In genomic region chr14:28488658-28489057, GRCh38 we compare ENCODE assay signal across 34 cellular contexts.
"Had no signal": no experiment of that assay in that cellular context is flagged by ENCODE, and none has a peak within 500 bp of the region (broad histone marks: within the 10 kb centered on the region; RNA-seq: fewer than 3 reads in every experiment).

No MANE protein-coding gene starts in this region.

- H3K4me1 ChIP-seq: ascending aorta had no signal

- H3K36me3 Mint-ChIP-seq: activated CD8-positive, alpha-beta memory T cell treated with anti-CD3 and anti-CD28 coated beads, Interleukin-2, amount 10 ng/mL, durations not matched to agents 7 days and 5 days; activated naive CD4-positive, alpha-beta T cell treated with anti-CD3 and anti-CD28 coated beads, Interleukin-2, amount 10 ng/mL, durations not matched to agents 7 days and 5 days; activated naive CD8-positive, alpha-beta T cell had no signal

- H2AFZ ChIP-seq: PC-9 had no signal

- H3K27ac ChIP-seq: ascending aorta, PC-9, SJCRH30, SK-N-MC, WERI-Rb-1 had no signal

- DNase-seq: activated CD4-positive, alpha-beta memory T cell treated with anti-CD3 and anti-CD28 coated beads, Interleukin-2, amount 10 ng/mL, durations not matched to agents 7 days and 5 days; activated CD4-positive, alpha-beta T cell treated with anti-CD3 and anti-CD28 coated beads for 1 hour; activated CD4-positive, alpha-beta T cell treated with anti-CD3 and anti-CD28 coated beads for 48 hours; activated CD4-positive, CD25-positive, alpha-beta regulatory T cell; activated CD8-positive, alpha-beta memory T cell treated with anti-CD3 and anti-CD28 coated beads for 24 hours; activated CD8-positive, alpha-beta memory T cell treated with anti-CD3 and anti-CD28 coated beads, Interleukin-2, amount 10 ng/mL, durations not matched to agents 7 days and 5 days; activated CD8-positive, alpha-beta memory T cell treated with anti-CD3 and anti-CD28 coated beads, Interleukin-2, amount 50 U/mL, for 48 hours; activated effector memory CD4-positive, alpha-beta T cell treated with Interleukin-2 at 50 U/mL for 16 hours; activated naive CD4-positive, alpha-beta T cell treated with anti-CD3 and anti-CD28 coated beads, Interleukin-2, amount 10 ng/mL, durations not matched to agents 7 days and 5 days; activated T-cell treated with anti-CD3 and anti-CD28 coated beads, Interleukin-2, amount 50 U/mL, for 48 hours; amygdala; caudate nucleus; cerebellar nuclear complex; Kasumi-1; KG1; NCI-H1105; NCI-H1436; NCI-H1694; NCI-H1930; NCI-H2081 treated with DMSO at 0.1 percent for 48 hours; NCI-H2171; NCI-H510A; NCI-H526; NCI-H748 treated with DMSO at 0.1 percent for 48 hours; NK-92 treated with Interleukin-12 subunit alpha and Interleukin-12 subunit beta, amount 100 ng/mL, for 24 hours; PC-9; SHP77; SJCRH30; T1000; WERI-Rb-1 had no signal

- H3K27me3 ChIP-seq: ascending aorta, SJCRH30 had no signal

- H3K36me3 ChIP-seq: ascending aorta, SJCRH30, WERI-Rb-1 had no signal

- FAIRE-seq: RCC 7860 had no signal

- H3K4me3 Mint-ChIP-seq: activated CD4-positive, alpha-beta memory T cell treated with anti-CD3 and anti-CD28 coated beads, Interleukin-2, amount 10 ng/mL, durations not matched to agents 7 days and 5 days; activated CD8-positive, alpha-beta memory T cell treated with anti-CD3 and anti-CD28 coated beads, Interleukin-2, amount 10 ng/mL, durations not matched to agents 7 days and 5 days; activated naive CD4-positive, alpha-beta T cell treated with anti-CD3 and anti-CD28 coated beads, Interleukin-2, amount 10 ng/mL, durations not matched to agents 7 days and 5 days; activated naive CD8-positive, alpha-beta T cell had no signal

- H3K4me3 ChIP-seq: ascending aorta, PC-9, SJCRH30, SK-N-MC had no signal

- H3K27ac Mint-ChIP-seq: activated CD4-positive, alpha-beta memory T cell treated with anti-CD3 and anti-CD28 coated beads, Interleukin-2, amount 10 ng/mL, durations not matched to agents 7 days and 5 days; activated CD8-positive, alpha-beta memory T cell treated with anti-CD3 and anti-CD28 coated beads, Interleukin-2, amount 10 ng/mL, durations not matched to agents 7 days and 5 days; activated naive CD4-positive, alpha-beta T cell treated with anti-CD3 and anti-CD28 coated beads, Interleukin-2, amount 10 ng/mL, durations not matched to agents 7 days and 5 days; activated naive CD8-positive, alpha-beta T cell had no signal

- H3K4me1 Mint-ChIP-seq: activated CD4-positive, alpha-beta memory T cell treated with anti-CD3 and anti-CD28 coated beads, Interleukin-2, amount 10 ng/mL, durations not matched to agents 7 days and 5 days; activated CD8-positive, alpha-beta memory T cell treated with anti-CD3 and anti-CD28 coated beads, Interleukin-2, amount 10 ng/mL, durations not matched to agents 7 days and 5 days; activated naive CD4-positive, alpha-beta T cell treated with anti-CD3 and anti-CD28 coated beads, Interleukin-2, amount 10 ng/mL, durations not matched to agents 7 days and 5 days had no signal

- H3K4me2 ChIP-seq: PC-9 had no signal

- ATAC-seq: activated CD8-positive, alpha-beta memory T cell treated with anti-CD3 and anti-CD28 coated beads, Interleukin-2, amount 10 ng/mL, durations not matched to agents 7 days and 5 days had no signal

- H3K27me3 Mint-ChIP-seq: activated CD4-positive, alpha-beta memory T cell treated with anti-CD3 and anti-CD28 coated beads, Interleukin-2, amount 10 ng/mL, durations not matched to agents 7 days and 5 days; activated CD8-positive, alpha-beta memory T cell treated with anti-CD3 and anti-CD28 coated beads, Interleukin-2, amount 10 ng/mL, durations not matched to agents 7 days and 5 days; activated naive CD4-positive, alpha-beta T cell treated with anti-CD3 and anti-CD28 coated beads, Interleukin-2, amount 10 ng/mL, durations not matched to agents 7 days and 5 days; activated naive CD8-positive, alpha-beta T cell had no signal

- H3K9me3 ChIP-seq: ascending aorta, SJCRH30 had no signal
